In the genomic region with DNA sequence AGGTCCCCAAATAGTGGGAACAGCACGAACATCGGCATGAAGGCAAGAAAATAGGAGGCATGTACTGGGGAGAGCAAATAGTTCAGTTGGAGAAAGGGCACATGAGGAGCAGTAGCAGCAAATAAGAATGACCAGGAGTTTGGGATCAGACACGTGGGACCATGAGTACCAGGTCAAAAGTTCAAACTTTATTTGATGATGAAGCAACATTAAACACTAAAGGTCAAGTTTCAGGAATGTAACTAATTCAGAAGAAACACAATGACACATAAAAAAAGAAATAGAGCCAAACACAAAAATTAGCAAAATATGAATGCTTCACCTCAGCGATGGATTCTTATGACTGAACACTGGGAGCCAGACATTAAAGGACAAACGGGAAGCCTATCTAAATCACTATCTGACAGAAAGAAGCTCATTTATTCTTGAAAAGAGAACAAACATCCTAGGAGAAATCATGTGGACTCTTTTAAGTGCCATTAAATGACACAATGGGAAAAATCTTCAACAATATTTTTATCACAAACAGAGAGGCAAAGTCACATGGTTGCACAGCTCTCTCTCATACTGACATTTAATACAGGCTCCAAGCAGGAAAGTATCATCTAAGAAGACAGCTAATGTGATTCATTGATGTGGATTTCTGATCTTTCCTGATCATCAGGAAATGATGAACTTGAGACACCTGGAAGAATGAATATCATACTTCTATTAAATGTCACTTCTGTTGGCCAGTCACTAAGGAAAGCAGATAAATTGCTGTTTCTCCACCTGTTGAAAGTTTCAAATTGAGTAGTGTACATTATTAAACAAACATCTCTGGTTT, we compare ENCODE assay signal across 1 cellular context.
TF ChIP-seq lines count a peak whose summit lies in the region.

No MANE protein-coding gene starts in this region.

TF ChIP-seq in HepG2, 621 proteins besides CTCF, POLR2A, EP300 and RAD21 (continued from another document and continues in another):
- TF ChIP-seq, protein P1, sequence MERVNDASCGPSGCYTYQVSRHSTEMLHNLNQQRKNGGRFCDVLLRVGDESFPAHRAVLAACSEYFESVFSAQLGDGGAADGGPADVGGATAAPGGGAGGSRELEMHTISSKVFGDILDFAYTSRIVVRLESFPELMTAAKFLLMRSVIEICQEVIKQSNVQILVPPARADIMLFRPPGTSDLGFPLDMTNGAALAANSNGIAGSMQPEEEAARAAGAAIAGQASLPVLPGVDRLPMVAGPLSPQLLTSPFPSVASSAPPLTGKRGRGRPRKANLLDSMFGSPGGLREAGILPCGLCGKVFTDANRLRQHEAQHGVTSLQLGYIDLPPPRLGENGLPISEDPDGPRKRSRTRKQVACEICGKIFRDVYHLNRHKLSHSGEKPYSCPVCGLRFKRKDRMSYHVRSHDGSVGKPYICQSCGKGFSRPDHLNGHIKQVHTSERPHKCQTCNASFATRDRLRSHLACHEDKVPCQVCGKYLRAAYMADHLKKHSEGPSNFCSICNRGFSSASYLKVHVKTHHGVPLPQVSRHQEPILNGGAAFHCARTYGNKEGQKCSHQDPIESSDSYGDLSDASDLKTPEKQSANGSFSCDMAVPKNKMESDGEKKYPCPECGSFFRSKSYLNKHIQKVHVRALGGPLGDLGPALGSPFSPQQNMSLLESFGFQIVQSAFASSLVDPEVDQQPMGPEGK (CRISPR knock-in tag; IDR thresholded peaks at IDR 0.05): no peak
- no peak for TF ChIP-seq ZSCAN12 (CRISPR knock-in tag; IDR thresholded peaks at IDR 0.05)
- no peak for TF ChIP-seq ZFX (CRISPR knock-in tag; IDR thresholded peaks at IDR 0.05; ENCODE audit: low read depth)
- peak; percentile 87 for TF ChIP-seq ZMYM4 (CRISPR knock-in tag; IDR thresholded peaks at IDR 0.05)
- TF ChIP-seq ARNT (IDR thresholded peaks at IDR 0.05): no peak
- TF ChIP-seq, protein P2, sequence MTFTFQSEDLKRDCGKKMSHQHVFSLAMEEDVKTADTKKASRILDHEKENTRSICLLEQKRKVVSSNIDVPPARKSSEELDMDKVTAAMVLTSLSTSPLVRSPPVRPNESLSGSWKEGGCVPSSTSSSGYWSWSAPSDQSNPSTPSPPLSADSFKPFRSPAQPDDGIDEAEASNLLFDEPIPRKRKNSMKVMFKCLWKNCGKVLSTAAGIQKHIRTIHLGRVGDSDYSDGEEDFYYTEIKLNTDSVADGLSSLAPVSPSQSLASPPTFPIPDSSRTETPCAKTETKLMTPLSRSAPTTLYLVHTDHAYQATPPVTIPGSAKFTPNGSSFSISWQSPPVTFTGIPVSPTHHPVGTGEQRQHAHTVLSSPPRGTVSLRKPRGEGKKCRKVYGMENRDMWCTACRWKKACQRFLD (CRISPR knock-in tag; IDR thresholded peaks at IDR 0.05; ENCODE audit: borderline replicate concordance): no peak
- no peak for TF ChIP-seq ZNF17 (CRISPR knock-in tag; IDR thresholded peaks at IDR 0.05)
- peak; percentile 39 for TF ChIP-seq TBL1XR1 (IDR thresholded peaks at IDR 0.05; ENCODE audit: borderline replicate concordance, low read length, partially characterized antibody)
- TF ChIP-seq, protein P3, sequence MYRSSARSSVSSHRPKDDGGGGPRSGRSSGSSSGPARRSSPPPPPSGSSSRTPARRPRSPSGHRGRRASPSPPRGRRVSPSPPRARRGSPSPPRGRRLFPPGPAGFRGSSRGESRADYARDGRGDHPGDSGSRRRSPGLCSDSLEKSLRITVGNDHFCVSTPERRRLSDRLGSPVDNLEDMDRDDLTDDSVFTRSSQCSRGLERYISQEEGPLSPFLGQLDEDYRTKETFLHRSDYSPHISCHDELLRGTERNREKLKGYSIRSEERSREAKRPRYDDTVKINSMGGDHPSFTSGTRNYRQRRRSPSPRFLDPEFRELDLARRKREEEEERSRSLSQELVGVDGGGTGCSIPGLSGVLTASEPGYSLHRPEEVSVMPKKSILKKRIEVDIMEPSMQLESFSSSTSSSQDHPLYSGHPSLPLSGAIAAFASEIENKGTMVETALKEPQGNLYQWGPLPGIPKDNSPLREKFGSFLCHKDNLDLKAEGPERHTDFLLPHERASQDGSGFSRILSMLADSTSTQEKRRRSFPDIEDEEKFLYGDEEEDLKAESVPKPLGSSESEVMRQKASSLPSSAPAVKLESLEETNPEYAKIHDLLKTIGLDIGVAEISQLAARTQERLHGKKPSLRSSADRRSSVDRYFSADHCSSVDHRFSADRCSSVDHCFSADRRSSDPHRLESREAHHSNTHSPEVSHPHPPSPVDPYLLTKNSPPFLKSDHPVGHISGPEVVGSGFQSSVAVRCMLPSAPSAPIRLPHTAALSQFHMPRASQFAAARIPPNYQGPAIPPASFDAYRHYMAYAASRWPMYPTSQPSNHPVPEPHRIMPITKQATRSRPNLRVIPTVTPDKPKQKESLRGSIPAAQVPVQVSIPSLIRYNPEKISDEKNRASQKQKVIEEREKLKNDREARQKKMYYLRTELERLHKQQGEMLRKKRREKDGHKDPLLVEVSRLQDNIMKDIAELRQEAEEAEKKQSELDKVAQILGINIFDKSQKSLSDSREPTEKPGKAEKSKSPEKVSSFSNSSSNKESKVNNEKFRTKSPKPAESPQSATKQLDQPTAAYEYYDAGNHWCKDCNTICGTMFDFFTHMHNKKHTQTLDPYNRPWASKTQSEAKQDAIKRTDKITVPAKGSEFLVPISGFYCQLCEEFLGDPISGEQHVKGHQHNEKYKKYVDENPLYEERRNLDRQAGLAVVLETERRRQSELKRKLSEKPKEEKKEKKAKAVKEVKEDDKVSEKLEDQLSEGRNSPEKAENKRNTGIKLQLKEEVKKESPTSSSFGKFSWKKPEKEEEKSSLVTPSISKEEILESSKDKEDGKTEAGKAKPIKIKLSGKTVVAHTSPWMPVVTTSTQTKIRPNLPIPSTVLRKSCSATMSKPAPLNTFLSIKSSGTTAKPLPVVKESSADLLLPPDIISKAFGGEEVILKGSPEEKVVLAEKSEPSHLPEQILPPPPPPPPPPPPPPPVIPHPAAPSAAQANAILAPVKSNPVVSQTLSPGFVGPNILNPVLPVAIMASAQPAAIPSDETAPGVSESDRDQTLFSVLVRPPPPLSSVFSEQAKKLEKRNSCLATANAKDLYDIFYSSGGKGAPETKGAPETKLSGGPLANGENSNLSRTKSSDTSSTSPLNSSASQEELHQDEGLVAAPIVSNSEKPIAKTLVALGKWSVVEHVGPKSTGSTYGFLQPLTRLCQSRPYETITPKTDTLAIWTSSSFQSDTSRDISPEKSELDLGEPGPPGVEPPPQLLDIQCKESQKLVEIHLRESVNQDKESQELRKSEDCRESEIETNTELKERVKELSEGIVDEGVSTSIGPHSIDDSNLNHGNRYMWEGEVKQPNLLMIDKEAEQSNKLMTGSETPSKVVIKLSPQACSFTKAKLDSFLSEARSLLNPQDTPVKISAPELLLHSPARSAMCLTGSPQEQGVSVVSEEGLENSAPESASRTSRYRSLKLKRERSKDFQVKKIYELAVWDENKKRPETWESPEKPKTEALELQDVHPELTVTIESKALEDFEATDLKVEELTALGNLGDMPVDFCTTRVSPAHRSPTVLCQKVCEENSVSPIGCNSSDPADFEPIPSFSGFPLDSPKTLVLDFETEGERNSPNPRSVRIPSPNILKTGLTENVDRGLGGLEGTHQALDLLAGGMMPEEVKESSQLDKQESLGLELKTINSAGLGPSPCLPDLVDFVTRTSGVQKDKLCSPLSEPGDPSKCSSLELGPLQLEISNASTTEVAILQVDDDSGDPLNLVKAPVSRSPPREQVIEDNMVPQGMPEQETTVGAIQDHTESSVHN (CRISPR knock-in tag; IDR thresholded peaks at IDR 0.05): no peak
- TF ChIP-seq REXO4 (CRISPR knock-in tag; IDR thresholded peaks at IDR 0.05; ENCODE audit: borderline replicate concordance): no peak
- no peak for TF ChIP-seq NCOA5 (CRISPR knock-in tag; IDR thresholded peaks at IDR 0.05)
- TF ChIP-seq, protein P4, sequence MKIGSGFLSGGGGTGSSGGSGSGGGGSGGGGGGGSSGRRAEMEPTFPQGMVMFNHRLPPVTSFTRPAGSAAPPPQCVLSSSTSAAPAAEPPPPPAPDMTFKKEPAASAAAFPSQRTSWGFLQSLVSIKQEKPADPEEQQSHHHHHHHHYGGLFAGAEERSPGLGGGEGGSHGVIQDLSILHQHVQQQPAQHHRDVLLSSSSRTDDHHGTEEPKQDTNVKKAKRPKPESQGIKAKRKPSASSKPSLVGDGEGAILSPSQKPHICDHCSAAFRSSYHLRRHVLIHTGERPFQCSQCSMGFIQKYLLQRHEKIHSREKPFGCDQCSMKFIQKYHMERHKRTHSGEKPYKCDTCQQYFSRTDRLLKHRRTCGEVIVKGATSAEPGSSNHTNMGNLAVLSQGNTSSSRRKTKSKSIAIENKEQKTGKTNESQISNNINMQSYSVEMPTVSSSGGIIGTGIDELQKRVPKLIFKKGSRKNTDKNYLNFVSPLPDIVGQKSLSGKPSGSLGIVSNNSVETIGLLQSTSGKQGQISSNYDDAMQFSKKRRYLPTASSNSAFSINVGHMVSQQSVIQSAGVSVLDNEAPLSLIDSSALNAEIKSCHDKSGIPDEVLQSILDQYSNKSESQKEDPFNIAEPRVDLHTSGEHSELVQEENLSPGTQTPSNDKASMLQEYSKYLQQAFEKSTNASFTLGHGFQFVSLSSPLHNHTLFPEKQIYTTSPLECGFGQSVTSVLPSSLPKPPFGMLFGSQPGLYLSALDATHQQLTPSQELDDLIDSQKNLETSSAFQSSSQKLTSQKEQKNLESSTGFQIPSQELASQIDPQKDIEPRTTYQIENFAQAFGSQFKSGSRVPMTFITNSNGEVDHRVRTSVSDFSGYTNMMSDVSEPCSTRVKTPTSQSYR (CRISPR knock-in tag; IDR thresholded peaks at IDR 0.05; ENCODE audit: borderline replicate concordance): no peak
- no peak for TF ChIP-seq POLR2AphosphoS5 (IDR thresholded peaks at IDR 0.05; ENCODE audit: low read depth, low read length)
- TF ChIP-seq NRL (CRISPR knock-in tag; IDR thresholded peaks at IDR 0.05; ENCODE audit: borderline replicate concordance): no peak
- TF ChIP-seq ZNF782 (CRISPR knock-in tag; IDR thresholded peaks at IDR 0.05; ENCODE audit: borderline replicate concordance): no peak
- TF ChIP-seq MBNL3 (CRISPR knock-in tag; conservative IDR thresholded peaks at IDR 0.05): no peak
- TF ChIP-seq SKI (IDR thresholded peaks at IDR 0.05; ENCODE audit: partially characterized antibody): peak; percentile 79
- peak; percentile 66; the same call in 1 of the 2 replicates for TF ChIP-seq NR2C2 (CRISPR knock-in tag; IDR thresholded peaks at IDR 0.05; ENCODE audit: borderline replicate concordance)
- TF ChIP-seq, protein P5, sequence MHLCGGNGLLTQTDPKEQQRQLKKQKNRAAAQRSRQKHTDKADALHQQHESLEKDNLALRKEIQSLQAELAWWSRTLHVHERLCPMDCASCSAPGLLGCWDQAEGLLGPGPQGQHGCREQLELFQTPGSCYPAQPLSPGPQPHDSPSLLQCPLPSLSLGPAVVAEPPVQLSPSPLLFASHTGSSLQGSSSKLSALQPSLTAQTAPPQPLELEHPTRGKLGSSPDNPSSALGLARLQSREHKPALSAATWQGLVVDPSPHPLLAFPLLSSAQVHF (CRISPR knock-in tag; IDR thresholded peaks at IDR 0.05): no peak
- no peak for TF ChIP-seq RBAK (CRISPR knock-in tag; IDR thresholded peaks at IDR 0.05)
- TF ChIP-seq MEIS2 (CRISPR knock-in tag; IDR thresholded peaks at IDR 0.05): no peak
- peak; percentile 86 for TF ChIP-seq RXRB (CRISPR knock-in tag; IDR thresholded peaks at IDR 0.05; ENCODE audit: borderline replicate concordance)
- TF ChIP-seq, protein P6, sequence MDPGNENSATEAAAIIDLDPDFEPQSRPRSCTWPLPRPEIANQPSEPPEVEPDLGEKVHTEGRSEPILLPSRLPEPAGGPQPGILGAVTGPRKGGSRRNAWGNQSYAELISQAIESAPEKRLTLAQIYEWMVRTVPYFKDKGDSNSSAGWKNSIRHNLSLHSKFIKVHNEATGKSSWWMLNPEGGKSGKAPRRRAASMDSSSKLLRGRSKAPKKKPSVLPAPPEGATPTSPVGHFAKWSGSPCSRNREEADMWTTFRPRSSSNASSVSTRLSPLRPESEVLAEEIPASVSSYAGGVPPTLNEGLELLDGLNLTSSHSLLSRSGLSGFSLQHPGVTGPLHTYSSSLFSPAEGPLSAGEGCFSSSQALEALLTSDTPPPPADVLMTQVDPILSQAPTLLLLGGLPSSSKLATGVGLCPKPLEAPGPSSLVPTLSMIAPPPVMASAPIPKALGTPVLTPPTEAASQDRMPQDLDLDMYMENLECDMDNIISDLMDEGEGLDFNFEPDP (CRISPR knock-in tag; conservative IDR thresholded peaks at IDR 0.05): no peak
- peak; percentile 88 for TF ChIP-seq HNF4A (CRISPR knock-in tag; IDR thresholded peaks at IDR 0.05)
- TF ChIP-seq, protein P7, sequence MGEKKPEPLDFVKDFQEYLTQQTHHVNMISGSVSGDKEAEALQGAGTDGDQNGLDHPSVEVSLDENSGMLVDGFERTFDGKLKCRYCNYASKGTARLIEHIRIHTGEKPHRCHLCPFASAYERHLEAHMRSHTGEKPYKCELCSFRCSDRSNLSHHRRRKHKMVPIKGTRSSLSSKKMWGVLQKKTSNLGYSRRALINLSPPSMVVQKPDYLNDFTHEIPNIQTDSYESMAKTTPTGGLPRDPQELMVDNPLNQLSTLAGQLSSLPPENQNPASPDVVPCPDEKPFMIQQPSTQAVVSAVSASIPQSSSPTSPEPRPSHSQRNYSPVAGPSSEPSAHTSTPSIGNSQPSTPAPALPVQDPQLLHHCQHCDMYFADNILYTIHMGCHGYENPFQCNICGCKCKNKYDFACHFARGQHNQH (CRISPR knock-in tag; IDR thresholded peaks at IDR 0.05): 0 out of 2 replicates have a peak, but pooled peaks have one; percentile 23
- 0 out of 2 replicates have a peak, but pooled peaks have one; percentile 37 for TF ChIP-seq ZMYM3 (CRISPR knock-in tag; IDR thresholded peaks at IDR 0.05)
- no peak for TF ChIP-seq FIP1L1 (IDR thresholded peaks at IDR 0.05; ENCODE audit: borderline replicate concordance, insufficient read depth, low read depth, low read length)
- TF ChIP-seq SRF (IDR thresholded peaks at IDR 0.05; ENCODE audit: low read depth, low read length): no peak
- TF ChIP-seq, protein P8, sequence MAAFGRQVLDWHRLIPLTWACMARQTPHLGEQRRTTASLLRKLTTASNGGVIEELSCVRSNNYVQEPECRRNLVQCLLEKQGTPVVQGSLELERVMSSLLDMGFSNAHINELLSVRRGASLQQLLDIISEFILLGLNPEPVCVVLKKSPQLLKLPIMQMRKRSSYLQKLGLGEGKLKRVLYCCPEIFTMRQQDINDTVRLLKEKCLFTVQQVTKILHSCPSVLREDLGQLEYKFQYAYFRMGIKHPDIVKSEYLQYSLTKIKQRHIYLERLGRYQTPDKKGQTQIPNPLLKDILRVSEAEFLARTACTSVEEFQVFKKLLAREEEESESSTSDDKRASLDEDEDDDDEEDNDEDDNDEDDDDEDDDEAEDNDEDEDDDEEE (CRISPR knock-in tag; IDR thresholded peaks at IDR 0.05): no peak
- TF ChIP-seq ZNF30 (CRISPR knock-in tag; IDR thresholded peaks at IDR 0.05): no peak
- TF ChIP-seq ZNF703 (CRISPR knock-in tag; IDR thresholded peaks at IDR 0.05; ENCODE audit: borderline replicate concordance): no peak
- TF ChIP-seq, protein P9, sequence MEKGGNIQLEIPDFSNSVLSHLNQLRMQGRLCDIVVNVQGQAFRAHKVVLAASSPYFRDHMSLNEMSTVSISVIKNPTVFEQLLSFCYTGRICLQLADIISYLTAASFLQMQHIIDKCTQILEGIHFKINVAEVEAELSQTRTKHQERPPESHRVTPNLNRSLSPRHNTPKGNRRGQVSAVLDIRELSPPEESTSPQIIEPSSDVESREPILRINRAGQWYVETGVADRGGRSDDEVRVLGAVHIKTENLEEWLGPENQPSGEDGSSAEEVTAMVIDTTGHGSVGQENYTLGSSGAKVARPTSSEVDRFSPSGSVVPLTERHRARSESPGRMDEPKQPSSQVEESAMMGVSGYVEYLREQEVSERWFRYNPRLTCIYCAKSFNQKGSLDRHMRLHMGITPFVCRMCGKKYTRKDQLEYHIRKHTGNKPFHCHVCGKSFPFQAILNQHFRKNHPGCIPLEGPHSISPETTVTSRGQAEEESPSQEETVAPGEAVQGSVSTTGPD (CRISPR knock-in tag; IDR thresholded peaks at IDR 0.05): no peak
